Comparison of ENCODE assay signal across 13 cellular contexts in genomic region chr17:58308173-58308984, GRCh38. TPM values are rescaled to one million over a fixed set of nuclear protein-coding genes. Genes with fewer than 3 reads are reported as not detected.
DNase-seq lines count a peak whose midpoint lies in the region; ATAC-seq and TF ChIP-seq lines count a peak whose summit lies in the region.
"Had no signal": no experiment of that assay in that cellular context is flagged by ENCODE, and none has a peak within 500 bp of the region (broad histone marks: within the 10 kb centered on the region; RNA-seq: fewer than 3 reads in every experiment).

No MANE protein-coding gene starts in this region.

- H3F3A ChIP-seq in PC-3 (ENCODE audit: low read length, unreplicated experiment) = no peaks in the 10 kb centered on the region

- no TSS peak for BruUV-seq in PC-3 (replicated peaks; lab: Mats Ljungman, UMichigan)

- peak; percentile 39; the same call in 1 of the 2 replicates for ATAC-seq in PC-3
- no peak for ATAC-seq in Right ventricle myocardium superior (ENCODE audit: poor library complexity)
- ATAC-seq in HG02973 (IDR thresholded peaks at IDR 0.05; ENCODE audit: unreplicated experiment) = no peak
- ATAC-seq: activated CD4-positive, CD25-positive, alpha-beta regulatory T cell treated with anti-CD3 and anti-CD28 coated beads, Interleukin-2, amount 50 U/mL, for 24 hours had no signal

- intact Hi-C loops in PC-3 (cut with micrococcal nuclease) = no loop called here
- intact Hi-C loops in Right ventricle myocardium superior (cut with DNase I) = no loop called here
- intact Hi-C loops in spleen (cut with DNase I; ENCODE audit: low total_unique reads) = no loop called here

- DNase-seq in NCI-H748 (lab: John Stamatoyannopoulos, UW; ENCODE audit: unreplicated experiment) (peak; percentile 36), NCI-H748 treated with DMSO at 0.1 percent for 48 hours (lab: John Stamatoyannopoulos, UW) (no peak), PC-3 (no peak), Right ventricle myocardium superior (peak; percentile 37), spleen (peak; percentile 77), foreskin melanocyte (no peak), A172 (ENCODE audit: low spot score) (no peak)
- DNase-seq: AML-193, NCI-H226, transverse colon had no signal

- H3K27me3 ChIP-seq in PC-3 (ENCODE audit: low read length) (no peaks in the 10 kb centered on the region), spleen (replicated peaks in 1 of 7) (no peaks in the 10 kb centered on the region)
- H3K27me3 ChIP-seq: transverse colon had no signal

- H3K9me3 ChIP-seq in PC-3 (ENCODE audit: low read length) = no peaks in the 10 kb centered on the region
- no peaks in the 10 kb centered on the region for H3K9me3 ChIP-seq in spleen
- H3K9me3 ChIP-seq: transverse colon had no signal

- H3K4me3 ChIP-seq in PC-3 (ENCODE audit: low read length) (no peak overlapping the region), spleen (no peak overlapping the region)
- H3K4me3 ChIP-seq: transverse colon had no signal

- no peak overlapping the region for H3K4me2 ChIP-seq in PC-3 (ENCODE audit: low read length)

- no peak overlapping the region for H2AFZ ChIP-seq in PC-3 (ENCODE audit: low read length)

- H3K36me3 ChIP-seq in PC-3 (ENCODE audit: low read depth, low read length) (no peaks in the 10 kb centered on the region), spleen (peaks cover 0 to 50% (median 0%) of the 10 kb centered on the region in 6 donors)
- H3K36me3 ChIP-seq: transverse colon had no signal

- no peaks in the 10 kb centered on the region for H3K4me1 ChIP-seq in PC-3 (ENCODE audit: insufficient read depth, low read length)
- H3K4me1 ChIP-seq in spleen = peaks cover 0 to 25% (median 8%) of the 10 kb centered on the region in 6 donors
- H3K4me1 ChIP-seq: transverse colon had no signal

- no peak overlapping the region for H3K27ac ChIP-seq in PC-3 (ENCODE audit: low read length)
- no peak overlapping the region for H3K27ac ChIP-seq in spleen
- H3K27ac ChIP-seq: transverse colon had no signal

- POLR2A ChIA-PET in PC-3 (lab: Charles Lee; ENCODE audit: unreplicated experiment) = interaction anchor here (0.6 kb wide), 1 partner anchor 91 kb away, joined by 5 read pairs; no protein-coding TSS in a partner anchor

- no peaks in the 10 kb centered on the region for H4K20me1 ChIP-seq in PC-3 (ENCODE audit: low read length)

- H3K9ac ChIP-seq in PC-3 (ENCODE audit: low read length) = no peak overlapping the region

- TF ChIP-seq CTCF in PC-3 (conservative IDR thresholded peaks at IDR 0.05; ENCODE audit: low read depth, low read length) = peak; percentile 50
- peak in 2 of 11 experiments; percentile 18 to 33 for TF ChIP-seq CTCF in spleen (IDR thresholded peaks at IDR 0.05 in 8 of 11, conservative IDR thresholded peaks at IDR 0.05 in 3 of 11)

- no peaks in the 10 kb centered on the region for H3K9me2 ChIP-seq in PC-3 (replicated peaks; ENCODE audit: low read length)

- 70 to 84% (median 77%) methylated on average over 25 to 32 of the region's 32 CpGs for WGBS in spleen, 5 donors

- no peaks in the 10 kb centered on the region for H3K79me2 ChIP-seq in PC-3 (ENCODE audit: low read length)

- TF ChIP-seq POLR2A in spleen (IDR thresholded peaks at IDR 0.05) = no peak

- CTCF ChIA-PET in PC-3 (lab: Charles Lee) = no interaction called here

RNA-seq across cellular contexts. Expression of gene TSPOAP1, which starts 20.2 kb away (rescaled TPM):
- 4.3 and 8.3 TPM in 2 replicates for total RNA-seq in PC-3 (2014; rRNA removed)
- 13.6 TPM for total RNA-seq in Right ventricle myocardium superior
- total RNA-seq in spleen = 10 to 100 TPM; 14.1 to 31.8 (median 18.5) TPM
- 10 to 100 TPM; 11.5 to 26.5 (median 24.3) TPM for polyA plus RNA-seq in spleen
- total RNA-seq in A172 (2014; rRNA removed; shearing (Covaris generic)) = not detected in 2 replicates

RNA-seq across cellular contexts. Expression of gene MPO, which starts 27.6 kb away (rescaled TPM):
- total RNA-seq in PC-3 (2014; rRNA removed) (not detected in 2 replicates), Right ventricle myocardium superior (0.05 TPM), spleen (10 to 100 TPM in 5 of 7 donors, 1 to 10 TPM in 2; 5.8 to 75.7 (median 15.2) TPM)
- 1 to 10 TPM in 2 of 3 donors, under 1 TPM in 1; 0.52 to 2.2 (median 2.0) TPM for polyA plus RNA-seq in spleen
- not detected in 2 replicates for total RNA-seq in A172 (2014; rRNA removed; shearing (Covaris generic))
- total RNA-seq: astrocyte, transverse colon had no signal

RNA-seq across cellular contexts. Expression of gene SUPT4H1, which starts 43.6 kb away (rescaled TPM):
- total RNA-seq in PC-3 (2014; rRNA removed) (100.0 and 116 TPM in 2 replicates), Right ventricle myocardium superior (59.2 TPM), spleen (10 to 100 TPM; 37.8 to 80.5 (median 64.0) TPM)
- polyA plus RNA-seq in spleen = 100 to 1,000 TPM in 2 of 3 donors, 10 to 100 TPM in 1; 77.0 to 106 (median 104) TPM
- total RNA-seq in A172 (2014; rRNA removed; shearing (Covaris generic)) = 76.1 and 161 TPM in 2 replicates

Comparison
In these comparisons a context has a peak if more than half of its experiments do, and no peak if none do; other contexts are left out.
1. DNase-seq: peak in NCI-H748 (single experiment), Right ventricle myocardium superior (single experiment) and spleen (single experiment); none in NCI-H748 treated with DMSO at 0.1 percent for 48 hours (single experiment), PC-3 (single experiment), foreskin melanocyte (single experiment) and A172 (single experiment).